11 cellular contexts compared by ENCODE assay signal in the genomic region with DNA sequence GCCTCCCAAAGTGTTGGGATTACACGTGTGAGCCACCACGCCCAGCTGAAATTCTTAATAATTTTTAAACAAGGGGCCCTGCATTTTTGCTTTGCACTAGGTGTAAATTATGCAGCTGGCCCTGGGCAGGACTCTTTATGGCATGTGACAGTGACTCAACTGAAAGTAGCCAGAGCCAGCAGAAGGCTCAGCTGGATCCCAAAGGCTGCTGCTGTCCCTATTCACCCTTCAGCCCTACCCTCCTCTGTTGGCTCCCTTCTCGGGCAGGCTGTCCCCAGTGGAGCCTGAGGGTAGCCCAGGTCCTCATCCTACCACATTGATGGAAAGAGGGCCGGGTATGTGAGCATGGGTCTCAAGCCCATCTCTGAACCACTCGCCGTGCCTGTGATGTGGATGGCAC. TPM values are rescaled to one million over a fixed set of nuclear protein-coding genes. Genes with fewer than 3 reads are reported as not detected.
A peak's percentile ranks its signal among the peaks of the same experiment; 100 is the strongest.
DNase-seq lines count a peak whose midpoint lies in the region; ATAC-seq and TF ChIP-seq lines count a peak whose summit lies in the region.
"Had no signal": no experiment of that assay in that cellular context is flagged by ENCODE, and none has a peak within 500 bp of the region (broad histone marks: within the 10 kb centered on the region; RNA-seq: fewer than 3 reads in every experiment).

No MANE protein-coding gene starts in this region.

- DNase-seq in T-helper 2 cell treated with Interferon-gamma antibody and Interleukin-4, amounts not matched to agents 5 μg/mL and 100 μg/mL, for 36 hours (ENCODE audit: low spot score), result no peak
- DNase-seq in T-helper 2 cell, result no peak
- no peak for DNase-seq in Panc1 (ENCODE audit: low read depth, low spot score)
- no peak for DNase-seq in effector memory CD4-positive, alpha-beta T cell
- no peak for DNase-seq in stimulated activated effector memory CD8-positive, alpha-beta T cell treated with anti-CD3 and anti-CD28 coated beads, Interleukin-12 subunit alpha, Interleukin-12 subunit beta, amount 100 ng/mL, for 72 hours (ENCODE audit: low spot score in 2 of 2)
- DNase-seq in D341Med (ENCODE audit: low spot score), result no peak
- DNase-seq: cerebellar nuclear complex, DND-41 had no signal

- no peak overlapping the region for H3K4me3 ChIP-seq in Panc1 (ENCODE audit: low read depth in 2 of 2, low read length in 2 of 2)
- H3K4me3 ChIP-seq in effector memory CD4-positive, alpha-beta T cell (ENCODE audit: insufficient read depth, low read depth, low read length, poor library complexity, severe bottlenecking), result no peak overlapping the region

- H3K27ac ChIP-seq in Panc1 (ENCODE audit: low read length), result no peak overlapping the region
- peak overlapping the region; percentile 76 for H3K27ac ChIP-seq in effector memory CD4-positive, alpha-beta T cell (ENCODE audit: insufficient read depth, low read length, poor library complexity, severe bottlenecking)

- no peak overlapping the region for H3K4me3 Mint-ChIP-seq in T-helper 2 cell treated with Interferon-gamma antibody and Interleukin-4, amounts not matched to agents 5 μg/mL and 100 μg/mL, for 36 hours
- peak overlapping the region; percentile 22 for H3K4me3 Mint-ChIP-seq in stimulated activated effector memory CD8-positive, alpha-beta T cell treated with anti-CD3 and anti-CD28 coated beads, Interleukin-12 subunit alpha, Interleukin-12 subunit beta, amount 100 ng/mL, for 72 hours
- H3K4me3 Mint-ChIP-seq: activated T-cell treated with anti-CD3 and anti-CD28 coated beads, Interleukin-2, amount 50 U/mL, for 72 hours had no signal

- no peaks in the 10 kb centered on the region for H3K9me3 Mint-ChIP-seq in T-helper 2 cell treated with Interferon-gamma antibody and Interleukin-4, amounts not matched to agents 5 μg/mL and 100 μg/mL, for 36 hours
- no peaks in the 10 kb centered on the region for H3K9me3 Mint-ChIP-seq in stimulated activated effector memory CD8-positive, alpha-beta T cell treated with anti-CD3 and anti-CD28 coated beads, Interleukin-12 subunit alpha, Interleukin-12 subunit beta, amount 100 ng/mL, for 72 hours
- H3K9me3 Mint-ChIP-seq: activated T-cell treated with anti-CD3 and anti-CD28 coated beads, Interleukin-2, amount 50 U/mL, for 72 hours had no signal

- peak overlapping the region; percentile 79 for H3K27ac Mint-ChIP-seq in T-helper 2 cell treated with Interferon-gamma antibody and Interleukin-4, amounts not matched to agents 5 μg/mL and 100 μg/mL, for 36 hours
- peak overlapping the region; percentile 81 for H3K27ac Mint-ChIP-seq in stimulated activated effector memory CD8-positive, alpha-beta T cell treated with anti-CD3 and anti-CD28 coated beads, Interleukin-12 subunit alpha, Interleukin-12 subunit beta, amount 100 ng/mL, for 72 hours

- intact Hi-C loops in Panc1 (cut with micrococcal nuclease; ENCODE audit: unreplicated experiment), result no loop called here

- H3K4me1 Mint-ChIP-seq in T-helper 2 cell treated with Interferon-gamma antibody and Interleukin-4, amounts not matched to agents 5 μg/mL and 100 μg/mL, for 36 hours (ENCODE audit: low read depth), result peaks cover 61% of the 10 kb centered on the region
- H3K4me1 Mint-ChIP-seq in stimulated activated effector memory CD8-positive, alpha-beta T cell treated with anti-CD3 and anti-CD28 coated beads, Interleukin-12 subunit alpha, Interleukin-12 subunit beta, amount 100 ng/mL, for 72 hours, result peaks cover 98% of the 10 kb centered on the region

- no peaks in the 10 kb centered on the region for H3K27me3 Mint-ChIP-seq in T-helper 2 cell treated with Interferon-gamma antibody and Interleukin-4, amounts not matched to agents 5 μg/mL and 100 μg/mL, for 36 hours (ENCODE audit: low read depth)

- peaks cover 64% of the 10 kb centered on the region for H3K36me3 Mint-ChIP-seq in T-helper 2 cell treated with Interferon-gamma antibody and Interleukin-4, amounts not matched to agents 5 μg/mL and 100 μg/mL, for 36 hours (ENCODE audit: low read depth)
- peaks cover 100% of the 10 kb centered on the region for H3K36me3 Mint-ChIP-seq in stimulated activated effector memory CD8-positive, alpha-beta T cell treated with anti-CD3 and anti-CD28 coated beads, Interleukin-12 subunit alpha, Interleukin-12 subunit beta, amount 100 ng/mL, for 72 hours

- no peak for TF ChIP-seq CTCF in Panc1 (IDR thresholded peaks at IDR 0.05)

- no peaks in the 10 kb centered on the region for H3K36me3 ChIP-seq in Panc1 (ENCODE audit: control insufficient read depth, insufficient read depth, low read length)
- peaks cover 23% of the 10 kb centered on the region for H3K36me3 ChIP-seq in effector memory CD4-positive, alpha-beta T cell (ENCODE audit: control insufficient read depth, insufficient read depth, low read length)

- H3K9me3 ChIP-seq in Panc1 (ENCODE audit: control insufficient read depth, insufficient read depth, low read depth, low read length), result no peaks in the 10 kb centered on the region
- no peaks in the 10 kb centered on the region for H3K9me3 ChIP-seq in effector memory CD4-positive, alpha-beta T cell (ENCODE audit: control insufficient read depth, low read length)

- BruUV-seq in Panc1 (replicated peaks; lab: Mats Ljungman, UMichigan), result no TSS peak

- CTCF ChIA-PET in Panc1 (lab: Charles Lee), result no interaction called here

- ATAC-seq in Panc1, result peak; percentile 55; the same call in 1 of the 2 replicates
- ATAC-seq in stimulated activated effector memory CD8-positive, alpha-beta T cell treated with anti-CD3 and anti-CD28 coated beads, Interleukin-12 subunit alpha, Interleukin-12 subunit beta, amount 100 ng/mL, for 72 hours, result peak; percentile 2
- ATAC-seq in GM18870 (IDR thresholded peaks at IDR 0.05; ENCODE audit: unreplicated experiment), result no peak
- ATAC-seq in HG02571 (IDR thresholded peaks at IDR 0.05; ENCODE audit: unreplicated experiment), result no peak

- in situ Hi-C loops in Panc1 (cut with HindIII; ENCODE audit: low pct_unique_long_range_greater_than_20kb, low sequenced_read_pairs), result no loop called here

- H3K27me3 ChIP-seq in Panc1 (ENCODE audit: control insufficient read depth, insufficient read depth, low read length), result no peaks in the 10 kb centered on the region
- no peaks in the 10 kb centered on the region for H3K27me3 ChIP-seq in effector memory CD4-positive, alpha-beta T cell (replicated peaks; ENCODE audit: control insufficient read depth, insufficient read depth, low read length, poor library complexity, severe bottlenecking)

- no peaks in the 10 kb centered on the region for H3K4me1 ChIP-seq in Panc1 (ENCODE audit: control insufficient read depth, insufficient read depth, low read length)
- H3K4me1 ChIP-seq in effector memory CD4-positive, alpha-beta T cell (ENCODE audit: control insufficient read depth, insufficient read depth, low read length, poor library complexity, severe bottlenecking), result peaks cover 64% of the 10 kb centered on the region

- POLR2A ChIA-PET in Panc1 (lab: Charles Lee), result interaction anchor here (0.7 kb wide), 1 partner anchor 45 kb away, joined by 3 read pairs; no protein-coding TSS in a partner anchor

RNA-seq across cellular contexts. Expression of a gene that starts 45.6 kb away (rescaled TPM):
- 26.1 TPM for total RNA-seq in Panc1 (2021; ENCODE audit: unreplicated experiment)
- polyA plus RNA-seq in Panc1 (2012; ENCODE audit: insufficient read length), result 17.2 TPM

Comparison
In these comparisons a context has a peak if more than half of its experiments do, and no peak if none do; other contexts are left out.
1. ATAC-seq: peak in Panc1 (single experiment) and stimulated activated effector memory CD8-positive, alpha-beta T cell treated with anti-CD3 and anti-CD28 coated beads, Interleukin-12 subunit alpha, Interleukin-12 subunit beta, amount 100 ng/mL, for 72 hours (single experiment); none in GM18870 (single experiment) and HG02571 (single experiment).